ENCODE assay signal across 1 cellular context in genomic region chr6:32195652-32195901, GRCh38.
TF ChIP-seq lines count a peak whose summit lies in the region.

No MANE protein-coding gene starts in this region.

TF ChIP-seq in IMR-90, 13 proteins besides CTCF, POLR2A, EP300 and RAD21:
- TF ChIP-seq BHLHE40 (IDR thresholded peaks at IDR 0.05; ENCODE audit: low read depth, low read length) (no peak), MAZ (IDR thresholded peaks at IDR 0.05; ENCODE audit: borderline replicate concordance, low read depth, low read length) (peak; percentile 97; the same call in 1 of the 2 replicates), USF2 (IDR thresholded peaks at IDR 0.05; ENCODE audit: low read depth, low read length) (peak; percentile 45), CEBPB (IDR thresholded peaks at IDR 0.05; ENCODE audit: low read depth, low read length) (no peak), MXI1 (IDR thresholded peaks at IDR 0.05; ENCODE audit: borderline replicate concordance, low read depth, low read length) (peak; percentile 90)
TF ChIP-seq in IMR-90: peak in this region for 3.
